ENCODE assay signal across 8 cellular contexts in genomic region chr6:42136508-42137191, GRCh38.
A peak's percentile ranks its signal among the peaks of the same experiment; 100 is the strongest.
DNase-seq lines count a peak whose midpoint lies in the region; ATAC-seq and TF ChIP-seq lines count a peak whose summit lies in the region.

No MANE protein-coding gene starts in this region.

- H3K36me3 ChIP-seq in brain microvascular endothelial cell (replicated peaks) (no peaks in the 10 kb centered on the region), mucosa of rectum (ENCODE audit: control insufficient read depth in 2 of 2, insufficient read depth in 2 of 2, low read length in 2 of 2) (peaks cover 3% of the 10 kb centered on the region in 2 donors)

- peaks cover 3% of the 10 kb centered on the region for H3K4me1 Mint-ChIP-seq in activated naive CD4-positive, alpha-beta T cell treated with anti-CD3 and anti-CD28 coated beads, Interleukin-2, amount 10 ng/mL, durations not matched to agents 7 days and 5 days

- H3K27me3 Mint-ChIP-seq in activated naive CD4-positive, alpha-beta T cell treated with anti-CD3 and anti-CD28 coated beads, Interleukin-2, amount 10 ng/mL, durations not matched to agents 7 days and 5 days = peaks cover 45% of the 10 kb centered on the region

- peak; percentile 69 for TF ChIP-seq CTCF in brain microvascular endothelial cell (IDR thresholded peaks at IDR 0.05; ENCODE audit: low read depth, low read length, missing control alignments)

- H3K27ac ChIP-seq in brain microvascular endothelial cell = peak overlapping the region; percentile 45
- H3K27ac ChIP-seq in mucosa of rectum (ENCODE audit: low read depth in 2 of 2, low read length in 2 of 2) = peak overlapping the region; percentile 86 to 90

- peak; percentile 7 for DNase-seq in activated naive CD4-positive, alpha-beta T cell treated with Interleukin-2 at 50 U/mL for 16 hours
- DNase-seq in activated naive CD4-positive, alpha-beta T cell treated with anti-CD3 and anti-CD28 coated beads, Interleukin-2, amount 10 ng/mL, durations not matched to agents 7 days and 5 days = no peak
- peak; percentile 87 for DNase-seq in NCI-H82 (lab: John Stamatoyannopoulos, UW)
- DNase-seq in brain microvascular endothelial cell = peak; percentile 76
- DNase-seq in NCI-H187 treated with DMSO at 0.1 percent for 48 hours (lab: John Stamatoyannopoulos, UW) = no peak
- DNase-seq in NCI-H2107 treated with DMSO at 0.1 percent for 48 hours (lab: John Stamatoyannopoulos, UW; ENCODE audit: unreplicated experiment) = no peak

- H3K9ac ChIP-seq in mucosa of rectum (ENCODE audit: low read depth in 1 of 2, low read length in 2 of 2) = peak overlapping the region in 1 of 2 donors; percentile 62

- peaks cover 36 to 52% of the 10 kb centered on the region in 2 donors for H3K4me1 ChIP-seq in mucosa of rectum (ENCODE audit: control insufficient read depth in 2 of 2, insufficient read depth in 2 of 2, low read length in 2 of 2)

- CTCF ChIA-PET in activated naive CD4-positive, alpha-beta T cell treated with anti-CD3 and anti-CD28 coated beads, Interleukin-2, amount 10 ng/mL, durations not matched to agents 7 days and 5 days (lab: Charles Lee) = interaction anchor here (1.1 to 1.5 kb wide), 2 partner anchors 9 to 32 kb away, joined by 6 read pairs; no protein-coding TSS in a partner anchor

- in situ Hi-C loops in brain microvascular endothelial cell (cut with HindIII; ENCODE audit: low pct_ligation_motif_present, low sequenced_read_pairs) = no loop called here

- H3K9me3 ChIP-seq in mucosa of rectum (ENCODE audit: control insufficient read depth in 2 of 2, low read length in 2 of 2) = no peaks in the 10 kb centered on the region

- no peaks in the 10 kb centered on the region for H3K9me3 Mint-ChIP-seq in activated naive CD4-positive, alpha-beta T cell treated with anti-CD3 and anti-CD28 coated beads, Interleukin-2, amount 10 ng/mL, durations not matched to agents 7 days and 5 days

- H3K27me3 ChIP-seq in brain microvascular endothelial cell (replicated peaks) = no peaks in the 10 kb centered on the region
- H3K27me3 ChIP-seq in mucosa of rectum (ENCODE audit: control insufficient read depth in 2 of 2, insufficient read depth in 2 of 2, low read length in 2 of 2) = no peaks in the 10 kb centered on the region

- H3K4me3 Mint-ChIP-seq in activated naive CD4-positive, alpha-beta T cell treated with anti-CD3 and anti-CD28 coated beads, Interleukin-2, amount 10 ng/mL, durations not matched to agents 7 days and 5 days = no peak overlapping the region

- no peak for ATAC-seq in GM19455 (IDR thresholded peaks at IDR 0.05; ENCODE audit: unreplicated experiment)

- H3K36me3 Mint-ChIP-seq in activated naive CD4-positive, alpha-beta T cell treated with anti-CD3 and anti-CD28 coated beads, Interleukin-2, amount 10 ng/mL, durations not matched to agents 7 days and 5 days = no peaks in the 10 kb centered on the region

- no peak overlapping the region for H3K4me3 ChIP-seq in brain microvascular endothelial cell (ENCODE audit: low read depth, low read length)
- H3K4me3 ChIP-seq in mucosa of rectum (ENCODE audit: low read length in 2 of 2) = peak overlapping the region in 1 of 2 donors; percentile 44

- H3K27ac Mint-ChIP-seq in activated naive CD4-positive, alpha-beta T cell treated with anti-CD3 and anti-CD28 coated beads, Interleukin-2, amount 10 ng/mL, durations not matched to agents 7 days and 5 days = no peak overlapping the region

Comparison
In these comparisons a context has a peak if more than half of its experiments do, and no peak if none do; other contexts are left out.
1. DNase-seq: peak in activated naive CD4-positive, alpha-beta T cell treated with Interleukin-2 at 50 U/mL for 16 hours (single experiment), NCI-H82 (single experiment) and brain microvascular endothelial cell (single experiment); none in activated naive CD4-positive, alpha-beta T cell treated with anti-CD3 and anti-CD28 coated beads, Interleukin-2, amount 10 ng/mL, durations not matched to agents 7 days and 5 days (single experiment), NCI-H187 treated with DMSO at 0.1 percent for 48 hours (single experiment) and NCI-H2107 treated with DMSO at 0.1 percent for 48 hours (single experiment).